In the genomic region with DNA sequence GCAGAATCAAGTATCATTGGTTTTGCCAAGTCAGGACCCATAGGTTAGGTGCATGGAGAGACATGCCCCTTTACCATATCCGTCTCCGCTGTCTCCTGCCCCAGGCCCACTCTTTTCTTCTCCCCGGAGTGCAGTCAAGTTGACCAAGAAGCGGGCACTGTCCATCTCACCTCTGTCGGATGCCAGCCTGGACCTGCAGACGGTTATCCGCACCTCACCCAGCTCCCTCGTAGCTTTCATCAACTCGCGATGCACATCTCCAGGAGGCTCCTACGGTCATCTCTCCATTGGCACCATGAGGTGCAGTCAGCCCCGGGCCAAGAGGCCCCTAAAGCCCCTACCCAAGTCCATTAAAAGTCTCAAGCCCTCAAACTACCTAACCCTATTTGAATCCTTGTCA, we compare ENCODE assay signal across 19 cellular contexts. TPM values are rescaled to one million over a fixed set of nuclear protein-coding genes. Genes with fewer than 3 reads are reported as not detected.
DNase-seq lines count a peak whose midpoint lies in the region; ATAC-seq and TF ChIP-seq lines count a peak whose summit lies in the region.
"Had no signal": no experiment of that assay in that cellular context is flagged by ENCODE, and none has a peak within 500 bp of the region (broad histone marks: within the 10 kb centered on the region; RNA-seq: fewer than 3 reads in every experiment).

No MANE protein-coding gene starts in this region.

- H3K4me3 Mint-ChIP-seq in CD14-positive monocyte = peak overlapping the region; percentile 6 to 16
- peak overlapping the region; percentile 56 for H3K4me3 Mint-ChIP-seq in natural killer cell

- H3K27ac ChIP-seq in WERI-Rb-1 (peak overlapping the region; percentile 98), neutrophil (peak overlapping the region; percentile 99), thyroid gland (no peak overlapping the region)
- H3K27ac ChIP-seq: 22Rv1, BLaER1 had no signal

- peaks cover 0 to 10% (median 1%) of the 10 kb centered on the region in 7 donors for H3K9me3 Mint-ChIP-seq in CD14-positive monocyte
- no peaks in the 10 kb centered on the region for H3K9me3 Mint-ChIP-seq in natural killer cell
- H3K9me3 Mint-ChIP-seq: CD4-positive, CD25-positive, alpha-beta regulatory T cell had no signal

- H3K27me3 ChIP-seq in WERI-Rb-1 (ENCODE audit: insufficient read depth, low read depth, severe bottlenecking) = peaks cover 2% of the 10 kb centered on the region
- H3K27me3 ChIP-seq in neutrophil = peaks cover 30% of the 10 kb centered on the region
- no peaks in the 10 kb centered on the region for H3K27me3 ChIP-seq in thyroid gland
- H3K27me3 ChIP-seq in BE2C = peaks cover 67% of the 10 kb centered on the region

- H3K27ac Mint-ChIP-seq in CD14-positive monocyte (peak overlapping the region in 2 of 7 donors; percentile 7 to 35), natural killer cell (peak overlapping the region; percentile 61 to 62)
- H3K27ac Mint-ChIP-seq: CD4-positive, CD25-positive, alpha-beta regulatory T cell had no signal

- H3K36me3 Mint-ChIP-seq in CD14-positive monocyte = peaks cover 26 to 32% of the 10 kb centered on the region in 2 donors
- H3K36me3 Mint-ChIP-seq in natural killer cell = no peaks in the 10 kb centered on the region

- TF ChIP-seq CTCF in CD14-positive monocyte (IDR thresholded peaks at IDR 0.05) (no peak), WERI-Rb-1 (IDR thresholded peaks at IDR 0.05; ENCODE audit: low read depth, low read length) (no peak), natural killer cell (IDR thresholded peaks at IDR 0.05) (no peak), neutrophil (IDR thresholded peaks at IDR 0.05) (no peak), thyroid gland (IDR thresholded peaks at IDR 0.05) (no peak), BE2C (IDR thresholded peaks at IDR 0.05; ENCODE audit: low read depth, low read length) (no peak)

- peaks cover 46 to 55% (median 46%) of the 10 kb centered on the region in 3 donors for H3K27me3 Mint-ChIP-seq in CD14-positive monocyte (ENCODE audit: low read depth in 3 of 3)
- H3K27me3 Mint-ChIP-seq in natural killer cell (ENCODE audit: low read depth in 2 of 2) = peaks cover 0 to 15% of the 10 kb centered on the region in 2 donors

- ATAC-seq in natural killer cell (no peak), GM18502 (IDR thresholded peaks at IDR 0.05; ENCODE audit: poor library complexity, unreplicated experiment) (no peak), GM18519 (IDR thresholded peaks at IDR 0.05; ENCODE audit: low FRiP score, unreplicated experiment) (no peak)
- ATAC-seq: HCT116 had no signal

- no peak overlapping the region for H3K4me3 ChIP-seq in WERI-Rb-1 (ENCODE audit: low read depth, low read length)
- H3K4me3 ChIP-seq in neutrophil (ENCODE audit: low read depth in 1 of 2, low read length in 1 of 2) = no peak overlapping the region
- no peak overlapping the region for H3K4me3 ChIP-seq in thyroid gland (replicated peaks in 1 of 3)
- no peak overlapping the region for H3K4me3 ChIP-seq in BE2C (ENCODE audit: low read depth, low read length)
- H3K4me3 ChIP-seq: BLaER1, GM12878 had no signal

- intact Hi-C loops in CD14-positive monocyte (cut with micrococcal nuclease) = loop anchor here in 1 of 2 donors (5.0 kb wide), 1 partner anchor 532 kb away; a partner anchor contains a TSS
- intact Hi-C loops in natural killer cell (cut with micrococcal nuclease) = no loop called here
- intact Hi-C loops in thyroid gland (cut with DNase I) = no loop called here

- 94% methylated on average over 12 of the region's 12 CpGs for WGBS in thyroid gland, 2 donors

- H3K36me3 ChIP-seq in WERI-Rb-1 = 0 out of 2 replicates have a peak, but pooled peaks cover 4% of the 10 kb centered on the region
- peaks cover 54% of the 10 kb centered on the region for H3K36me3 ChIP-seq in neutrophil
- no peaks in the 10 kb centered on the region for H3K36me3 ChIP-seq in thyroid gland
- H3K36me3 ChIP-seq in BE2C = no peaks in the 10 kb centered on the region

- H3K9me3 ChIP-seq in WERI-Rb-1 (ENCODE audit: severe bottlenecking) (no peaks in the 10 kb centered on the region), neutrophil (no peaks in the 10 kb centered on the region), thyroid gland (no peaks in the 10 kb centered on the region), BE2C (no peaks in the 10 kb centered on the region)
- H3K9me3 ChIP-seq: BLaER1 had no signal

- DNase-seq in CD14-positive monocyte (ENCODE audit: low spot score) = no peak
- no peak for DNase-seq in WERI-Rb-1
- DNase-seq in natural killer cell = no peak
- no peak for DNase-seq in thyroid gland
- DNase-seq in BE2C = no peak
- DNase-seq: CD4-positive, CD25-positive, alpha-beta regulatory T cell; DMS79; IMR-90 had no signal

- H3K4me1 Mint-ChIP-seq in CD14-positive monocyte (peaks cover 49% of the 10 kb centered on the region), natural killer cell (peaks cover 69 to 73% of the 10 kb centered on the region in 2 donors)

- no peak for TF ChIP-seq POLR2A in thyroid gland (IDR thresholded peaks at IDR 0.05)

- H3K4me1 ChIP-seq in neutrophil (ENCODE audit: control insufficient read depth in 1 of 2, insufficient read depth in 1 of 2, low read depth in 1 of 2, low read length in 1 of 2) (peaks cover 60 to 76% of the 10 kb centered on the region in 2 experiments), thyroid gland (peaks cover 16 to 18% of the 10 kb centered on the region in 2 donors), BE2C (peaks cover 3% of the 10 kb centered on the region; the same call in 1 of the 2 replicates)

RNA-seq across cellular contexts. Expression of a gene that starts 5.0 kb away (rescaled TPM):
- not detected for polyA plus RNA-seq in CD14-positive monocyte
- total RNA-seq in natural killer cell (1 to 10 TPM in 1 of 3 donors, under 1 TPM in 2; 0.50 to 1.4 (median 0.99) TPM), thyroid gland (1 to 10 TPM in 3 of 4 donors, not detected in 1; 1.1 to 2.2 (median 1.6) TPM)
- polyA plus RNA-seq in BE2C (2012; ENCODE audit: insufficient read depth, insufficient read length, low read depth) = 1.5 TPM

RNA-seq across cellular contexts. Expression of a gene that starts 9.5 kb away (rescaled TPM):
- polyA plus RNA-seq in CD14-positive monocyte = not detected
- not detected for total RNA-seq in natural killer cell
- total RNA-seq in thyroid gland = not detected
- polyA plus RNA-seq in BE2C (2012; ENCODE audit: insufficient read depth, insufficient read length, low read depth) = 12.7 TPM
- total RNA-seq: CD4-positive, CD25-positive, alpha-beta regulatory T cell had no signal

RNA-seq across cellular contexts. Expression of a gene that starts 15.1 kb away (rescaled TPM):
- polyA plus RNA-seq in CD14-positive monocyte = 100 to 1,000 TPM; 211 to 213 TPM
- total RNA-seq in natural killer cell = 1,000 to 10,000 TPM in 2 of 3 donors, 100 to 1,000 TPM in 1; 558 to 1,091 (median 1,015) TPM
- total RNA-seq in thyroid gland = 1 to 10 TPM; 3.2 to 6.3 (median 4.6) TPM
- polyA plus RNA-seq in BE2C (2012; ENCODE audit: insufficient read depth, insufficient read length, low read depth) = 1.4 TPM
- total RNA-seq: G401, H4 had no signal

RNA-seq across cellular contexts. Expression of a gene that starts 23.3 kb away (rescaled TPM):
- polyA plus RNA-seq in CD14-positive monocyte = 10 to 100 TPM; 63.5 to 79.8 TPM
- total RNA-seq in natural killer cell (100 to 1,000 TPM; 200 to 237 (median 218) TPM), thyroid gland (100 to 1,000 TPM in 2 of 4 donors, 10 to 100 TPM in 2; 55.2 to 173 (median 97.8) TPM)
- polyA plus RNA-seq in BE2C (2012; ENCODE audit: insufficient read depth, insufficient read length, low read depth) = 846 TPM

RNA-seq across cellular contexts. Expression of a gene that starts 30.0 kb away (rescaled TPM):
- not detected for polyA plus RNA-seq in CD14-positive monocyte
- total RNA-seq in natural killer cell = under 1 TPM; 0.18 to 0.35 (median 0.31) TPM
- total RNA-seq in thyroid gland = under 1 TPM in 3 of 4 donors, not detected in 1; 0.33 to 0.63 (median 0.54) TPM
- not detected for polyA plus RNA-seq in BE2C (2012; ENCODE audit: insufficient read depth, insufficient read length, low read depth)
- total RNA-seq: A673; CD4-positive, CD25-positive, alpha-beta regulatory T cell; G401; H4; HT-29; IMR-90 had no signal

Comparison
In these comparisons a context has a peak if more than half of its experiments do, and no peak if none do; other contexts are left out.
1. H3K27ac ChIP-seq: peak in WERI-Rb-1 (single experiment) and neutrophil (single experiment); none in thyroid gland (0 of 3).
2. RNA of a gene that starts 15.1 kb away (total RNA-seq): 558 to 1,091 TPM in natural killer cell; 3.2 to 6.3 TPM in thyroid gland; every median in the first group is over 10 times any median in the second.